Comparison of ENCODE assay signal across 9 cellular contexts in genomic region chr2:72148391-72148974, GRCh38. TPM values are rescaled to one million over a fixed set of nuclear protein-coding genes. Genes with fewer than 3 reads are reported as not detected.
DNase-seq lines count a peak whose midpoint lies in the region; ATAC-seq and TF ChIP-seq lines count a peak whose summit lies in the region.
"Had no signal": no experiment of that assay in that cellular context is flagged by ENCODE, and none has a peak within 500 bp of the region (broad histone marks: within the 10 kb centered on the region; RNA-seq: fewer than 3 reads in every experiment).

No MANE protein-coding gene starts in this region.

- H3K27ac ChIP-seq in right atrium auricular region = no peak overlapping the region
- H3K27ac ChIP-seq in skin epidermis = peak overlapping the region in 14 of 21 experiments; percentile 28 to 82 (median 72)

- H3K27me3 Mint-ChIP-seq in activated CD4-positive, alpha-beta T cell treated with anti-CD3 and anti-CD28 coated beads, Interleukin-2, amount 10 ng/mL, durations not matched to agents 24 days and 14 days = peaks cover 56% of the 10 kb centered on the region
- peaks cover 63% of the 10 kb centered on the region for H3K27me3 Mint-ChIP-seq in activated CD8-positive, alpha-beta T cell treated with anti-CD3 and anti-CD28 coated beads for 36 hours

- TF ChIP-seq CTCF in activated CD8-positive, alpha-beta T cell treated with anti-CD3 and anti-CD28 coated beads for 36 hours (IDR thresholded peaks at IDR 0.05) = no peak
- no peak for TF ChIP-seq CTCF in right atrium auricular region (IDR thresholded peaks at IDR 0.05)

- no peaks in the 10 kb centered on the region for H3K9me3 ChIP-seq in right atrium auricular region

- DNase-seq in activated CD4-positive, alpha-beta T cell treated with anti-CD3 and anti-CD28 coated beads, Interleukin-2, amount 10 ng/mL, durations not matched to agents 24 days and 14 days = no peak
- no peak for DNase-seq in activated CD4-positive, alpha-beta T cell treated with anti-CD3 and anti-CD28 coated beads for 48 hours
- DNase-seq in activated CD8-positive, alpha-beta T cell treated with anti-CD3 and anti-CD28 coated beads for 36 hours = no peak
- DNase-seq in right atrium auricular region (ENCODE audit: low spot score) (peak; percentile 56), NOMO-1 treated with DMSO at 0.1 percent for 48 hours (lab: John Stamatoyannopoulos, UW; ENCODE audit: unreplicated experiment) (no peak)

- H3K4me3 ChIP-seq in right atrium auricular region (peak overlapping the region; percentile 33 to 65), skin epidermis (peak overlapping the region; percentile 33 to 46 (median 43))

- H3K4me3 Mint-ChIP-seq in activated CD4-positive, alpha-beta T cell treated with anti-CD3 and anti-CD28 coated beads, Interleukin-2, amount 10 ng/mL, durations not matched to agents 24 days and 14 days = peak overlapping the region; percentile 76
- peak overlapping the region; percentile 66 for H3K4me3 Mint-ChIP-seq in activated CD8-positive, alpha-beta T cell treated with anti-CD3 and anti-CD28 coated beads for 36 hours

- H3K36me3 ChIP-seq in right atrium auricular region = no peaks in the 10 kb centered on the region

- peaks cover 14 to 44% of the 10 kb centered on the region in 2 donors for H3K27me3 ChIP-seq in right atrium auricular region

- H3K9me3 Mint-ChIP-seq in activated CD4-positive, alpha-beta T cell treated with anti-CD3 and anti-CD28 coated beads, Interleukin-2, amount 10 ng/mL, durations not matched to agents 24 days and 14 days = peaks cover 6% of the 10 kb centered on the region
- H3K9me3 Mint-ChIP-seq in activated CD8-positive, alpha-beta T cell treated with anti-CD3 and anti-CD28 coated beads for 36 hours = no peaks in the 10 kb centered on the region

- H3K4me1 ChIP-seq in right atrium auricular region = peaks cover 0 to 65% of the 10 kb centered on the region in 2 donors

- no peak overlapping the region for H3K27ac Mint-ChIP-seq in activated CD4-positive, alpha-beta T cell treated with anti-CD3 and anti-CD28 coated beads, Interleukin-2, amount 10 ng/mL, durations not matched to agents 24 days and 14 days
- no peak overlapping the region for H3K27ac Mint-ChIP-seq in activated CD8-positive, alpha-beta T cell treated with anti-CD3 and anti-CD28 coated beads for 36 hours

- no peak for ATAC-seq in activated CD8-positive, alpha-beta T cell treated with anti-CD3 and anti-CD28 coated beads for 36 hours
- ATAC-seq in GM21526 (IDR thresholded peaks at IDR 0.05; ENCODE audit: low FRiP score, unreplicated experiment) = no peak
- ATAC-seq in GM21786 (IDR thresholded peaks at IDR 0.05; ENCODE audit: unreplicated experiment) = no peak

- peaks cover 21% of the 10 kb centered on the region for H3K4me1 Mint-ChIP-seq in activated CD4-positive, alpha-beta T cell treated with anti-CD3 and anti-CD28 coated beads, Interleukin-2, amount 10 ng/mL, durations not matched to agents 24 days and 14 days
- peaks cover 40% of the 10 kb centered on the region for H3K4me1 Mint-ChIP-seq in activated CD8-positive, alpha-beta T cell treated with anti-CD3 and anti-CD28 coated beads for 36 hours (ENCODE audit: low read depth)

- CTCF ChIA-PET in activated CD8-positive, alpha-beta T cell treated with anti-CD3 and anti-CD28 coated beads for 36 hours (lab: Charles Lee) = interaction anchor here (0.6 to 0.9 kb wide), 3 partner anchors 227 to 600 kb away, joined by 3 read pairs; no protein-coding TSS in a partner anchor

- peaks cover 9% of the 10 kb centered on the region for H3K36me3 Mint-ChIP-seq in activated CD4-positive, alpha-beta T cell treated with anti-CD3 and anti-CD28 coated beads, Interleukin-2, amount 10 ng/mL, durations not matched to agents 24 days and 14 days (ENCODE audit: low read depth)
- H3K36me3 Mint-ChIP-seq in activated CD8-positive, alpha-beta T cell treated with anti-CD3 and anti-CD28 coated beads for 36 hours (ENCODE audit: low read depth) = no peaks in the 10 kb centered on the region

- POLR2A ChIA-PET in activated CD8-positive, alpha-beta T cell treated with anti-CD3 and anti-CD28 coated beads for 36 hours (lab: Charles Lee) = interaction anchor here (0.8 kb wide), 1 partner anchor 13 kb away, joined by 3 read pairs; no protein-coding TSS in a partner anchor

- intact Hi-C loops in activated CD4-positive, alpha-beta T cell treated with anti-CD3 and anti-CD28 coated beads, Interleukin-2, amount 10 ng/mL, durations not matched to agents 24 days and 14 days (cut with micrococcal nuclease) = loop anchor here (5.0 kb wide), 1 partner anchor 1241 kb away; no protein-coding TSS in a partner anchor
- intact Hi-C loops in activated CD8-positive, alpha-beta T cell treated with anti-CD3 and anti-CD28 coated beads for 36 hours (cut with micrococcal nuclease) = no loop called here

RNA-seq across cellular contexts. Expression of gene CYP26B1, which starts 0.8 kb away (rescaled TPM):
- total RNA-seq in activated CD4-positive, alpha-beta T cell treated with anti-CD3 and anti-CD28 coated beads, Interleukin-2, amount 10 ng/mL, durations not matched to agents 24 days and 14 days = not detected in 2 replicates
- total RNA-seq in activated CD8-positive, alpha-beta T cell treated with anti-CD3 and anti-CD28 coated beads for 36 hours = not detected
- 10 to 100 TPM in 1 of 2 donors, 1 to 10 TPM in 1; 2.5 to 12.8 TPM for total RNA-seq in right atrium auricular region
- total RNA-seq: activated CD8-positive, alpha-beta memory T cell treated with anti-CD3 and anti-CD28 coated beads for 36 hours had no signal

Comparison
In these comparisons a context has a peak if more than half of its experiments do, and no peak if none do; other contexts are left out.
1. H3K27ac ChIP-seq: peak in skin epidermis (14 of 21); none in right atrium auricular region (0 of 2).